ENCODE assay signal across 29 cellular contexts in genomic region chr11:106186630-106187029, GRCh38.
"Had no signal": no experiment of that assay in that cellular context is flagged by ENCODE, and none has a peak within 500 bp of the region (broad histone marks: within the 10 kb centered on the region; RNA-seq: fewer than 3 reads in every experiment).

No MANE protein-coding gene starts in this region.

- DNase-seq: activated CD4-positive, alpha-beta T cell treated with anti-CD3 and anti-CD28 coated beads for 48 hours; activated CD4-positive, alpha-beta T cell treated with anti-CD3 and anti-CD28 coated beads, Interleukin-2, amount 50 U/mL, for 48 hours; activated CD8-positive, alpha-beta memory T cell treated with anti-CD3 and anti-CD28 coated beads, Interleukin-2, amount 50 U/mL, for 4 hours; activated gamma-delta T cell; activated naive CD4-positive, alpha-beta T cell treated with anti-CD3 and anti-CD28 coated beads, Interleukin-2, amount 10 ng/mL, durations not matched to agents 7 days and 5 days; activated naive CD8-positive, alpha-beta T cell treated with anti-CD3 and anti-CD28 coated beads, Interleukin-2, amount 10 ng/mL, durations not matched to agents 7 days and 5 days; activated T-cell treated with anti-CD3 and anti-CD28 coated beads, Interleukin-2, amount 50 U/mL, for 1 hour; amniotic stem cell; brain microvascular endothelial cell; effector memory CD8-positive, alpha-beta T cell; foreskin keratinocyte; heart right ventricle; kidney glomerular epithelial cell; left lung; lower lobe of right lung; mucosa of descending colon; small intestine; stimulated activated CD4-positive, alpha-beta T cell treated with anti-CD3 and anti-CD28 coated beads, Interleukin-4, amount 100 ng/mL, for 24 hours; stomach; T-helper 1 cell; thyroid gland; upper lobe of left lung; WERI-Rb-1 had no signal

- H3K27ac ChIP-seq: brain microvascular endothelial cell, coronary artery, foreskin keratinocyte, heart right ventricle, left lung, lower lobe of right lung, neutrophil, stomach, thyroid gland, upper lobe of left lung, vagina, WERI-Rb-1 had no signal

- H3K4me1 ChIP-seq: foreskin keratinocyte, heart right ventricle, left lung, lower lobe of right lung, stomach, thyroid gland, upper lobe of left lung, vagina had no signal

- ATAC-seq: activated CD4-positive, CD25-positive, alpha-beta regulatory T cell treated with anti-CD3 and anti-CD28 coated beads, Interleukin-2, amount 50 U/mL, for 24 hours; effector memory CD8-positive, alpha-beta T cell; foreskin keratinocyte; heart right ventricle; left lung; lower lobe of right lung; mucosa of descending colon; sciatic nerve; stimulated activated effector memory CD8-positive, alpha-beta T cell treated with anti-CD3 and anti-CD28 coated beads, Interleukin-12 subunit alpha, Interleukin-12 subunit beta, amount 100 ng/mL, for 72 hours had no signal

- H3K9me3 ChIP-seq: lower lobe of right lung, neutrophil, stomach, thyroid gland, upper lobe of left lung, vagina had no signal

- H3K36me3 ChIP-seq: brain microvascular endothelial cell, heart right ventricle, left lung, lower lobe of right lung, neutrophil, stomach, thyroid gland, upper lobe of left lung, vagina, WERI-Rb-1 had no signal

- H3K4me3 ChIP-seq: coronary artery, heart right ventricle, left lung, lower lobe of right lung, mucosa of descending colon, stomach, thyroid gland, upper lobe of left lung, vagina had no signal

- H3K27me3 ChIP-seq: brain microvascular endothelial cell, foreskin keratinocyte, heart right ventricle, left lung, neutrophil, stomach, thyroid gland, upper lobe of left lung, vagina had no signal
